In genomic region chr3:52483081-52483480, GRCh38 we compare ENCODE assay signal across 1 cellular context.
TF ChIP-seq lines count a peak whose summit lies in the region.

No MANE protein-coding gene starts in this region.

TF ChIP-seq in GM23338, 12 proteins besides CTCF, POLR2A, EP300 and RAD21:
- TF ChIP-seq, protein P1, sequence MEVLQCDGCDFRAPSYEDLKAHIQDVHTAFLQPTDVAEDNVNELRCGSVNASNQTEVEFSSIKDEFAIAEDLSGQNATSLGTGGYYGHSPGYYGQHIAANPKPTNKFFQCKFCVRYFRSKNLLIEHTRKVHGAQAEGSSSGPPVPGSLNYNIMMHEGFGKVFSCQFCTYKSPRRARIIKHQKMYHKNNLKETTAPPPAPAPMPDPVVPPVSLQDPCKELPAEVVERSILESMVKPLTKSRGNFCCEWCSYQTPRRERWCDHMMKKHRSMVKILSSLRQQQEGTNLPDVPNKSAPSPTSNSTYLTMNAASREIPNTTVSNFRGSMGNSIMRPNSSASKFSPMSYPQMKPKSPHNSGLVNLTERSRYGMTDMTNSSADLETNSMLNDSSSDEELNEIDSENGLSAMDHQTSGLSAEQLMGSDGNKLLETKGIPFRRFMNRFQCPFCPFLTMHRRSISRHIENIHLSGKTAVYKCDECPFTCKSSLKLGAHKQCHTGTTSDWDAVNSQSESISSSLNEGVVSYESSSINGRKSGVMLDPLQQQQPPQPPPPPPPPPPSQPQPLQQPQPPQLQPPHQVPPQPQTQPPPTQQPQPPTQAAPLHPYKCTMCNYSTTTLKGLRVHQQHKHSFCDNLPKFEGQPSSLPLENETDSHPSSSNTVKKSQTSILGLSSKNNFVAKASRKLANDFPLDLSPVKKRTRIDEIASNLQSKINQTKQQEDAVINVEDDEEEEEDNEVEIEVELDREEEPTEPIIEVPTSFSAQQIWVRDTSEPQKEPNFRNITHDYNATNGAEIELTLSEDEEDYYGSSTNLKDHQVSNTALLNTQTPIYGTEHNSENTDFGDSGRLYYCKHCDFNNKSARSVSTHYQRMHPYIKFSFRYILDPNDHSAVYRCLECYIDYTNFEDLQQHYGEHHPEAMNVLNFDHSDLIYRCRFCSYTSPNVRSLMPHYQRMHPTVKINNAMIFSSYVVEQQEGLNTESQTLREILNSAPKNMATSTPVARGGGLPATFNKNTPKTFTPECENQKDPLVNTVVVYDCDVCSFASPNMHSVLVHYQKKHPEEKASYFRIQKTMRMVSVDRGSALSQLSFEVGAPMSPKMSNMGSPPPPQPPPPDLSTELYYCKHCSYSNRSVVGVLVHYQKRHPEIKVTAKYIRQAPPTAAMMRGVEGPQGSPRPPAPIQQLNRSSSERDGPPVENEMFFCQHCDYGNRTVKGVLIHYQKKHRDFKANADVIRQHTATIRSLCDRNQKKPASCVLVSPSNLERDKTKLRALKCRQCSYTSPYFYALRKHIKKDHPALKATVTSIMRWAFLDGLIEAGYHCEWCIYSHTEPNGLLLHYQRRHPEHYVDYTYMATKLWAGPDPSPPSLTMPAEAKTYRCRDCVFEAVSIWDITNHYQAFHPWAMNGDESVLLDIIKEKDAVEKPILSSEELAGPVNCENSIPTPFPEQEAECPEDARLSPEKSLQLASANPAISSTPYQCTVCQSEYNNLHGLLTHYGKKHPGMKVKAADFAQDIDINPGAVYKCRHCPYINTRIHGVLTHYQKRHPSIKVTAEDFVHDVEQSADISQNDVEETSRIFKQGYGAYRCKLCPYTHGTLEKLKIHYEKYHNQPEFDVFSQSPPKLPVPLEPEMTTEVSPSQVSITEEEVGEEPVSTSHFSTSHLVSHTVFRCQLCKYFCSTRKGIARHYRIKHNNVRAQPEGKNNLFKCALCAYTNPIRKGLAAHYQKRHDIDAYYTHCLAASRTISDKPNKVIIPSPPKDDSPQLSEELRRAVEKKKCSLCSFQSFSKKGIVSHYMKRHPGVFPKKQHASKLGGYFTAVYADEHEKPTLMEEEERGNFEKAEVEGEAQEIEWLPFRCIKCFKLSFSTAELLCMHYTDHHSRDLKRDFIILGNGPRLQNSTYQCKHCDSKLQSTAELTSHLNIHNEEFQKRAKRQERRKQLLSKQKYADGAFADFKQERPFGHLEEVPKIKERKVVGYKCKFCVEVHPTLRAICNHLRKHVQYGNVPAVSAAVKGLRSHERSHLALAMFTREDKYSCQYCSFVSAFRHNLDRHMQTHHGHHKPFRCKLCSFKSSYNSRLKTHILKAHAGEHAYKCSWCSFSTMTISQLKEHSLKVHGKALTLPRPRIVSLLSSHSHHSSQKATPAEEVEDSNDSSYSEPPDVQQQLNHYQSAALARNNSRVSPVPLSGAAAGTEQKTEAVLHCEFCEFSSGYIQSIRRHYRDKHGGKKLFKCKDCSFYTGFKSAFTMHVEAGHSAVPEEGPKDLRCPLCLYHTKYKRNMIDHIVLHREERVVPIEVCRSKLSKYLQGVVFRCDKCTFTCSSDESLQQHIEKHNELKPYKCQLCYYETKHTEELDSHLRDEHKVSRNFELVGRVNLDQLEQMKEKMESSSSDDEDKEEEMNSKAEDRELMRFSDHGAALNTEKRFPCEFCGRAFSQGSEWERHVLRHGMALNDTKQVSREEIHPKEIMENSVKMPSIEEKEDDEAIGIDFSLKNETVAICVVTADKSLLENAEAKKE (CRISPR knock-in tag; IDR thresholded peaks at IDR 0.05), result no peak
- TF ChIP-seq ZNF114 (CRISPR knock-in tag; IDR thresholded peaks at IDR 0.05) (no peak), STAT1 (IDR thresholded peaks at IDR 0.05; ENCODE audit: unreplicated experiment) (no peak), NANOG (IDR thresholded peaks at IDR 0.05; ENCODE audit: borderline replicate concordance) (no peak), JUNB (IDR thresholded peaks at IDR 0.05; ENCODE audit: unreplicated experiment) (no peak), POLR2AphosphoS5 (IDR thresholded peaks at IDR 0.05; ENCODE audit: low read depth) (no peak), CREB1 (CRISPR knock-in tag; IDR thresholded peaks at IDR 0.05; ENCODE audit: low read depth) (no peak), EZH2phosphoT487 (IDR thresholded peaks at IDR 0.05; ENCODE audit: unreplicated experiment) (no peak), ZNF331 (CRISPR knock-in tag; IDR thresholded peaks at IDR 0.05; ENCODE audit: low read depth) (no peak), EZH2 (IDR thresholded peaks at IDR 0.05; ENCODE audit: low read depth, unreplicated experiment) (no peak)
- TF ChIP-seq, protein P2, sequence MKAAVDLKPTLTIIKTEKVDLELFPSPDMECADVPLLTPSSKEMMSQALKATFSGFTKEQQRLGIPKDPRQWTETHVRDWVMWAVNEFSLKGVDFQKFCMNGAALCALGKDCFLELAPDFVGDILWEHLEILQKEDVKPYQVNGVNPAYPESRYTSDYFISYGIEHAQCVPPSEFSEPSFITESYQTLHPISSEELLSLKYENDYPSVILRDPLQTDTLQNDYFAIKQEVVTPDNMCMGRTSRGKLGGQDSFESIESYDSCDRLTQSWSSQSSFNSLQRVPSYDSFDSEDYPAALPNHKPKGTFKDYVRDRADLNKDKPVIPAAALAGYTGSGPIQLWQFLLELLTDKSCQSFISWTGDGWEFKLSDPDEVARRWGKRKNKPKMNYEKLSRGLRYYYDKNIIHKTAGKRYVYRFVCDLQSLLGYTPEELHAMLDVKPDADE (IDR thresholded peaks at IDR 0.05), result no peak
TF ChIP-seq in GM23338: peak in this region for 0.
